ENCODE assay signal across 13 cellular contexts in the genomic region with DNA sequence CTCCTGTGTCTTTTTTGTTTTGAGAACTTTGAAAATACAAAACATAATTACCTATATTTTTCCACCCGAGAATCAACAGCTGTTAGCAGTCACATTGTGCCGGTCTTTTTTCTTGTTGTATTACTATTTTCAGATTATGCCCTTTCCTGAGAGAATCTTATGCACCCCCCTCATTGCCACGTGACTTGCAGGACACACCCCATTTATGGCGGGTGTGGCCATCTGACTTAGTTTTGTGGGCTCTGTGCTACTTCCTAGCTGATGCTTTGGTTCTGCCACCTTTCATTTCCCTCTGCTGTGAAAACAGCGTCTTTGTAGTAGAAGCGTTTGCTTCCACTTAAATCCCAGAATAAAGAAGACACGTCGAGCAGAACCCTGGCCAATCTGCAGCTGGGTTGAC.
"Had no signal": no experiment of that assay in that cellular context is flagged by ENCODE, and none has a peak within 500 bp of the region (broad histone marks: within the 10 kb centered on the region; RNA-seq: fewer than 3 reads in every experiment).

No MANE protein-coding gene starts in this region.

- H3K27ac ChIP-seq: sigmoid colon, suprapubic skin, upper lobe of right lung had no signal

- H3K27me3 ChIP-seq: sigmoid colon, suprapubic skin, upper lobe of right lung had no signal

- H3K9me3 Mint-ChIP-seq: activated T-cell treated with anti-CD3 and anti-CD28 coated beads, Interleukin-2, amount 50 U/mL, for 4 hours; dendritic cell treated with granulocyte-macrophage colony-stimulating factor and Interleukin-4, amounts not matched to agents 40 ng/mL and 50 ng/mL, for 4 days; naive thymus-derived CD8-positive, alpha-beta T cell had no signal

- H3K36me3 Mint-ChIP-seq: activated naive CD8-positive, alpha-beta T cell; naive thymus-derived CD8-positive, alpha-beta T cell had no signal

- H3K4me3 Mint-ChIP-seq: activated naive CD8-positive, alpha-beta T cell; activated T-cell treated with anti-CD3 and anti-CD28 coated beads, Interleukin-2, amount 50 U/mL, for 4 hours; dendritic cell treated with granulocyte-macrophage colony-stimulating factor and Interleukin-4, amounts not matched to agents 40 ng/mL and 50 ng/mL, for 4 days; naive thymus-derived CD8-positive, alpha-beta T cell had no signal

- H3K36me3 ChIP-seq: sigmoid colon, suprapubic skin, upper lobe of right lung had no signal

- H3K4me1 ChIP-seq: upper lobe of right lung had no signal

- H3K27ac Mint-ChIP-seq: activated naive CD8-positive, alpha-beta T cell; dendritic cell treated with granulocyte-macrophage colony-stimulating factor and Interleukin-4, amounts not matched to agents 40 ng/mL and 50 ng/mL, for 4 days; naive thymus-derived CD8-positive, alpha-beta T cell had no signal

- H3K4me3 ChIP-seq: sigmoid colon, suprapubic skin, upper lobe of right lung had no signal

- DNase-seq: activated CD4-positive, alpha-beta T cell treated with anti-CD3 and anti-CD28 coated beads, Interleukin-2, amount 50 U/mL, for 48 hours; activated effector memory CD4-positive, alpha-beta T cell treated with anti-CD3 and anti-CD28 coated beads, Interleukin-2, amount 50 U/mL, for 16 hours; activated T-cell treated with anti-CD3 and anti-CD28 coated beads, Interleukin-2, amount 50 U/mL, for 4 hours; cerebellar nuclear complex; hypothalamus; naive thymus-derived CD8-positive, alpha-beta T cell; sigmoid colon; stimulated activated CD4-positive, alpha-beta T cell treated with anti-CD3 and anti-CD28 coated beads, Interleukin-2, amount 100 ng/mL, for 48 hours; stimulated activated naive CD8-positive, alpha-beta T cell treated with anti-CD3 and anti-CD28 coated beads, Interleukin-15, Interleukin-2, amounts not matched to agents 100 U/mL and 50 U/mL, for 24 hours; upper lobe of right lung had no signal

- H3K9me3 ChIP-seq: sigmoid colon, suprapubic skin, upper lobe of right lung had no signal
